Comparison of ENCODE assay signal across 13 cellular contexts in the genomic region with DNA sequence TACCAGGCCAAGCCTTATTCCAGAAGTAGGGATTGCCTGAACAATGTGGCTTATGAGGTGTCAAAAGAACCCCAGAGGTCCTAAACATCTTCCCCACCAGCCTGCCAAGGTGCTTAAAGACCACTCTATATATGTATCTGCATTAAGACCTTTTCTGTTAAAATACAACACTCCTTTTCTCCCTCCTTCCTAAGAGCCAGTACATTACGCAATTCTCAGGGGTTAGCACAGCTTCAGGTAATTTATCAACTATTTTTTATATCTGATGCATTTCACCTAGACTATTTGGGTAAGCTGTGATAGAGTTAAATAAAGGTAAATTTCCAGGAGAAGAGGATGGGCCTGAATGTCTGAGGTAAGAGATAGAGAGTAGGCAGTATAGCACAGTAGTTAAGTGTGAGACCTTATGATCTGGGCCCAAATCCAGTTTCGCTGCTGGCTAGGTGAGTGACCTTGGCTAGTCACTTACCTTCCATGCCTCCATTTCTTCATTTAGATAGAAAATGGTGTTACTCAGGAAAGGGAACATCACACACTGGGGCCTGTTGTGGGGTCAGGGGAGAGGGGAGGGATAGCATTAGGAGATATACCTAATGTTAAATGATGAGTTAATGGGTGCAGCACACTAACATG. TPM values are rescaled to one million over a fixed set of nuclear protein-coding genes. Genes with fewer than 3 reads are reported as not detected.
A peak's percentile ranks its signal among the peaks of the same experiment; 100 is the strongest.
DNase-seq lines count a peak whose midpoint lies in the region; ATAC-seq and TF ChIP-seq lines count a peak whose summit lies in the region.
"Had no signal": no experiment of that assay in that cellular context is flagged by ENCODE, and none has a peak within 500 bp of the region (broad histone marks: within the 10 kb centered on the region; RNA-seq: fewer than 3 reads in every experiment).

No MANE protein-coding gene starts in this region.

- no peak overlapping the region for H3K27ac ChIP-seq in CD8-positive, alpha-beta memory T cell (ENCODE audit: low read depth, low read length)
- peak overlapping the region; percentile 97 for H3K27ac ChIP-seq in Panc1 (ENCODE audit: low read length)
- peak overlapping the region; percentile 16 for H3K27ac ChIP-seq in fibroblast of lung (ENCODE audit: insufficient read depth, low read length)
- H3K27ac ChIP-seq in sigmoid colon = peak overlapping the region; percentile 96 to 99 (median 98)

- H3K4me1 Mint-ChIP-seq in CD8-positive, alpha-beta memory T cell = peaks cover 18 to 35% (median 19%) of the 10 kb centered on the region in 3 donors

- no peak overlapping the region for H3K9ac ChIP-seq in fibroblast of lung (ENCODE audit: insufficient read depth, low read length)

- TF ChIP-seq POLR2A in sigmoid colon (IDR thresholded peaks at IDR 0.05) = no peak

- H4K20me1 ChIP-seq in fibroblast of lung (ENCODE audit: control insufficient read depth, extremely low read depth, insufficient read depth, low read length) = no peaks in the 10 kb centered on the region

- TF ChIP-seq CTCF in Panc1 (IDR thresholded peaks at IDR 0.05) (no peak), fibroblast of lung (conservative IDR thresholded peaks at IDR 0.05 in 1 of 2, IDR thresholded peaks at IDR 0.05 in 1 of 2; ENCODE audit: low read depth in 1 of 2, low read length in 2 of 2) (no peak), sigmoid colon (IDR thresholded peaks at IDR 0.05) (no peak)

- in situ Hi-C loops in Panc1 (cut with HindIII; ENCODE audit: low pct_unique_long_range_greater_than_20kb, low sequenced_read_pairs) = no loop called here

- intact Hi-C loops in Panc1 (cut with micrococcal nuclease; ENCODE audit: unreplicated experiment) (loop anchor here (5.0 kb wide), 1 partner anchor 78 kb away; no protein-coding TSS in a partner anchor), sigmoid colon (cut with DNase I) (loop anchor here (10.0 kb wide), 1 partner anchor 631 kb away; no protein-coding TSS in a partner anchor)

- H2AFZ ChIP-seq in fibroblast of lung (ENCODE audit: low read length) = no peak overlapping the region

- no TSS peak for BruUV-seq in Panc1 (replicated peaks; lab: Mats Ljungman, UMichigan)

- 98% methylated on average over 2 of the region's 2 CpGs for WGBS in sigmoid colon, 2 donors

- CTCF ChIA-PET in CD8-positive, alpha-beta memory T cell (lab: Charles Lee) = no interaction called here
- CTCF ChIA-PET in Panc1 (lab: Charles Lee) = no interaction called here

- no peaks in the 10 kb centered on the region for H3K9me3 Mint-ChIP-seq in CD8-positive, alpha-beta memory T cell
- H3K9me3 Mint-ChIP-seq: activated CD4-positive, alpha-beta memory T cell treated with anti-CD3 and anti-CD28 coated beads for 36 hours had no signal

- no peak for DNase-seq in CD8-positive, alpha-beta memory T cell
- DNase-seq in Panc1 (ENCODE audit: low read depth, low spot score) (no peak), fibroblast of lung (ENCODE audit: low read depth in 2 of 2) (no peak), sigmoid colon (no peak)
- DNase-seq: activated CD4-positive, alpha-beta memory T cell treated with anti-CD3 and anti-CD28 coated beads for 36 hours; activated effector memory CD4-positive, alpha-beta T cell treated with anti-CD3 and anti-CD28 coated beads, Interleukin-2, amount 50 U/mL, for 16 hours; erythroblast; stimulated activated CD4-positive, alpha-beta T cell treated with anti-CD3 and anti-CD28 coated beads, Interleukin-4, amount 100 ng/mL, for 1 hour had no signal

- peaks cover 72% of the 10 kb centered on the region for H3K79me2 ChIP-seq in fibroblast of lung (ENCODE audit: control insufficient read depth, insufficient read depth, low read length)

- peak overlapping the region in 4 of 7 donors; percentile 7 to 59 (median 23) for H3K4me3 Mint-ChIP-seq in CD8-positive, alpha-beta memory T cell

- H3K27me3 ChIP-seq in CD8-positive, alpha-beta memory T cell (ENCODE audit: insufficient read depth, low read length, poor library complexity, severe bottlenecking) = peaks cover 17% of the 10 kb centered on the region
- H3K27me3 ChIP-seq in Panc1 (ENCODE audit: control insufficient read depth, insufficient read depth, low read length) = no peaks in the 10 kb centered on the region
- no peaks in the 10 kb centered on the region for H3K27me3 ChIP-seq in fibroblast of lung (ENCODE audit: control insufficient read depth, insufficient read depth, low read length)
- no peaks in the 10 kb centered on the region for H3K27me3 ChIP-seq in sigmoid colon

- no peak overlapping the region for H3K27ac Mint-ChIP-seq in CD8-positive, alpha-beta memory T cell
- H3K27ac Mint-ChIP-seq: activated CD4-positive, alpha-beta memory T cell treated with anti-CD3 and anti-CD28 coated beads for 36 hours had no signal

- H3K9me3 ChIP-seq in CD8-positive, alpha-beta memory T cell (ENCODE audit: low read length) = no peaks in the 10 kb centered on the region
- H3K9me3 ChIP-seq in Panc1 (ENCODE audit: control insufficient read depth, insufficient read depth, low read depth, low read length) (no peaks in the 10 kb centered on the region), fibroblast of lung (ENCODE audit: control insufficient read depth, insufficient read depth, low read depth, low read length) (no peaks in the 10 kb centered on the region), sigmoid colon (no peaks in the 10 kb centered on the region)
- H3K9me3 ChIP-seq: prostate gland had no signal

- no peak for TF ChIP-seq EP300 in sigmoid colon (IDR thresholded peaks at IDR 0.05)

- no peaks in the 10 kb centered on the region for H3K36me3 ChIP-seq in CD8-positive, alpha-beta memory T cell (ENCODE audit: insufficient read depth, low read length)
- no peaks in the 10 kb centered on the region for H3K36me3 ChIP-seq in Panc1 (ENCODE audit: control insufficient read depth, insufficient read depth, low read length)
- H3K36me3 ChIP-seq in fibroblast of lung (ENCODE audit: control insufficient read depth, insufficient read depth, low read length) = no peaks in the 10 kb centered on the region
- no peaks in the 10 kb centered on the region for H3K36me3 ChIP-seq in sigmoid colon
- H3K36me3 ChIP-seq: prostate gland had no signal

- no peaks in the 10 kb centered on the region for H3K4me1 ChIP-seq in CD8-positive, alpha-beta memory T cell (ENCODE audit: insufficient read depth, low read length)
- peaks cover 64% of the 10 kb centered on the region for H3K4me1 ChIP-seq in Panc1 (ENCODE audit: control insufficient read depth, insufficient read depth, low read length)
- H3K4me1 ChIP-seq in fibroblast of lung (ENCODE audit: control insufficient read depth, extremely low read depth, insufficient read depth, low read length) = peaks cover 23% of the 10 kb centered on the region
- peaks cover 0 to 55% (median 36%) of the 10 kb centered on the region in 4 donors for H3K4me1 ChIP-seq in sigmoid colon
- H3K4me1 ChIP-seq: prostate gland had no signal

- POLR2A ChIA-PET in CD8-positive, alpha-beta memory T cell (lab: Charles Lee) = no interaction called here
- POLR2A ChIA-PET in Panc1 (lab: Charles Lee) = no interaction called here

- H3K27me3 Mint-ChIP-seq in CD8-positive, alpha-beta memory T cell = peaks cover 39 to 82% of the 10 kb centered on the region in 2 donors

- H3K36me3 Mint-ChIP-seq in CD8-positive, alpha-beta memory T cell = no peaks in the 10 kb centered on the region
- H3K36me3 Mint-ChIP-seq: activated CD4-positive, alpha-beta memory T cell treated with anti-CD3 and anti-CD28 coated beads for 36 hours had no signal

- no peak for ATAC-seq in Panc1
- ATAC-seq in HG03460 (IDR thresholded peaks at IDR 0.05; ENCODE audit: unreplicated experiment) = no peak
- no peak for ATAC-seq in HG02763 (IDR thresholded peaks at IDR 0.05; ENCODE audit: unreplicated experiment)
- ATAC-seq in GM18519 (IDR thresholded peaks at IDR 0.05; ENCODE audit: low FRiP score, unreplicated experiment) = no peak
- ATAC-seq: Right ventricle myocardium inferior had no signal

- no peak overlapping the region for H3K4me3 ChIP-seq in CD8-positive, alpha-beta memory T cell (ENCODE audit: low read length)
- H3K4me3 ChIP-seq in Panc1 (ENCODE audit: low read depth in 2 of 2, low read length in 2 of 2) (no peak overlapping the region), fibroblast of lung (replicated peaks in 1 of 4; ENCODE audit: control extremely low read depth in 1 of 4, insufficient read depth in 1 of 4, low read depth in 3 of 4, low read length in 4 of 4) (peak overlapping the region in 1 of 4 experiments; percentile 0), sigmoid colon (no peak overlapping the region)

- peak overlapping the region; percentile 55 for H3K4me2 ChIP-seq in fibroblast of lung (ENCODE audit: extremely low read depth, insufficient read depth, low read length)

RNA-seq across cellular contexts. Expression of a gene that starts 5.1 kb away (rescaled TPM):
- under 1 TPM in 1 of 2 experiments, not detected in 1; 0.09 TPM for total RNA-seq in CD8-positive, alpha-beta memory T cell
- polyA plus RNA-seq in CD8-positive, alpha-beta memory T cell = not detected
- total RNA-seq in Panc1 (2021; ENCODE audit: unreplicated experiment) (355 TPM), fibroblast of lung (48.5 and 146 TPM in 2 replicates), sigmoid colon (100 to 1,000 TPM in 2 of 4 donors, 10 to 100 TPM in 2; 28.2 to 150 (median 104) TPM)
- 366 TPM for polyA plus RNA-seq in Panc1 (2012; ENCODE audit: insufficient read length)
- polyA plus RNA-seq in fibroblast of lung (531 and 635 TPM in 2 replicates), sigmoid colon (10 to 100 TPM in 2 of 3 donors, 1 to 10 TPM in 1; 3.9 to 79.5 (median 22.8) TPM)
- 570 and 726 TPM in 2 replicates for polyA plus RNA-seq in fibroblast of lung (2012)
- 406 and 477 TPM in 2 replicates for polyA minus RNA-seq in fibroblast of lung (ENCODE audit: low replicate concordance)
- total RNA-seq: activated CD4-positive, alpha-beta memory T cell treated with anti-CD3 and anti-CD28 coated beads for 36 hours had no signal

Comparison
In these comparisons a context has a peak if more than half of its experiments do, and no peak if none do; other contexts are left out.
1. RNA of a gene that starts 5.1 kb away (total RNA-seq): 355 TPM in Panc1 (single experiment), 48.5 to 146 TPM in fibroblast of lung and 28.2 to 150 TPM in sigmoid colon; 0.09 TPM in CD8-positive, alpha-beta memory T cell; every median in the first group is over 10 times any median in the second.